18 cellular contexts compared by ENCODE assay signal in the genomic region with DNA sequence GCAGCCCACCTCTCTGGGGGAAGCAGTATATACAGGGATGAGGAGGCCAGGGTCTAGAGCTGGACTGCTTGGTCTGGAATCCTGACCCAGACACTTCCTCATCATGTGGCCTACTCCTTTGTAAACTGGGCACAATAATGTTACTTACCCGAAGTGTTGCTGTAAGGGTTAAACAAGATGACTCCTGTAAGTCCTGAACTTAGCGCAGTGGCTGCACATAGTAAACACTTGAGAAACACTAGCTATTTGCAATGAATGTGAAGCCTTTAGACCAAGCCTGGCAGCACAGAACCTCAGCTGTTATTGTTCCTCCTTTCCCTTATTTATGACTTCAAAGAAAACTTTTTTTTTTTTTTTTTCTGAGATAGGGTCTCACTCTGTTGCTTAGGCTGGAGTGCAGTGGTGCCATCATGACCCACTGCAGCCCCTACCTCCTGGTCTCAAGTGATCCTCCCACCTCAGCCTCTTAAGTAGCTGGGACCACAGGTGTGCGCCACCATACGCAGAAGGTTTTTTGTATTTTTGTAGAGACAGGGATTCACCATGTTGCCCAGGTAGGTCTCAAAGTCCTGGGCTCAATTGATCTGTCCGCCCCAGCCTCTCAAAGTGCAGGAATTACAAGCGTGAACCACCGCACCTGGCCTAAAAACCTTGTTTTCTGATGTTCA.
DNase-seq lines count a peak whose midpoint lies in the region; ATAC-seq and FAIRE-seq lines count a peak whose summit lies in the region.
"Had no signal": no experiment of that assay in that cellular context is flagged by ENCODE, and none has a peak within 500 bp of the region (broad histone marks: within the 10 kb centered on the region; RNA-seq: fewer than 3 reads in every experiment).

No MANE protein-coding gene starts in this region.

- no peaks in the 10 kb centered on the region for H3K36me3 Mint-ChIP-seq in activated naive CD4-positive, alpha-beta T cell treated with anti-CD3 and anti-CD28 coated beads, Interleukin-2, amount 50 U/mL, for 24 hours
- H3K36me3 Mint-ChIP-seq in activated T-helper 17 cell treated with anti-CD3 and anti-CD28 coated beads, Interleukin-2, amount 50 U/mL, for 72 hours (ENCODE audit: low read depth) = no peaks in the 10 kb centered on the region
- no peaks in the 10 kb centered on the region for H3K36me3 Mint-ChIP-seq in naive thymus-derived CD8-positive, alpha-beta T cell
- H3K36me3 Mint-ChIP-seq: type B pancreatic cell had no signal

- no peak overlapping the region for H3K4me3 Mint-ChIP-seq in activated naive CD4-positive, alpha-beta T cell treated with anti-CD3 and anti-CD28 coated beads, Interleukin-2, amount 50 U/mL, for 24 hours
- no peak overlapping the region for H3K4me3 Mint-ChIP-seq in activated T-helper 17 cell treated with anti-CD3 and anti-CD28 coated beads, Interleukin-2, amount 50 U/mL, for 72 hours
- peak overlapping the region; percentile 20 to 79 (median 61) for H3K4me3 Mint-ChIP-seq in naive thymus-derived CD8-positive, alpha-beta T cell
- H3K4me3 Mint-ChIP-seq: HFFc6, type B pancreatic cell had no signal

- FAIRE-seq in GM19239 (lab: Jason Lieb, UNC) = peak; percentile 37
- FAIRE-seq: astrocyte, G401.6 had no signal

- H3K27ac Mint-ChIP-seq in activated naive CD4-positive, alpha-beta T cell treated with anti-CD3 and anti-CD28 coated beads, Interleukin-2, amount 50 U/mL, for 24 hours = peak overlapping the region; percentile 64
- H3K27ac Mint-ChIP-seq in activated T-helper 17 cell treated with anti-CD3 and anti-CD28 coated beads, Interleukin-2, amount 50 U/mL, for 72 hours = peak overlapping the region; percentile 28
- H3K27ac Mint-ChIP-seq in naive thymus-derived CD8-positive, alpha-beta T cell = peak overlapping the region; percentile 54 to 92 (median 80)
- H3K27ac Mint-ChIP-seq: HFFc6, type B pancreatic cell had no signal

- H3K9me3 Mint-ChIP-seq in activated naive CD4-positive, alpha-beta T cell treated with anti-CD3 and anti-CD28 coated beads, Interleukin-2, amount 50 U/mL, for 24 hours = no peaks in the 10 kb centered on the region
- H3K9me3 Mint-ChIP-seq in activated T-helper 17 cell treated with anti-CD3 and anti-CD28 coated beads, Interleukin-2, amount 50 U/mL, for 72 hours = no peaks in the 10 kb centered on the region
- H3K9me3 Mint-ChIP-seq in naive thymus-derived CD8-positive, alpha-beta T cell = no peaks in the 10 kb centered on the region
- H3K9me3 Mint-ChIP-seq: HFFc6, type B pancreatic cell had no signal

- ATAC-seq in activated T-helper 17 cell treated with anti-CD3 and anti-CD28 coated beads, Interleukin-2, amount 50 U/mL, for 72 hours (replicated peaks) = no peak
- ATAC-seq in naive thymus-derived CD8-positive, alpha-beta T cell = no peak
- ATAC-seq in HG03045 (IDR thresholded peaks at IDR 0.05; ENCODE audit: unreplicated experiment) = no peak
- ATAC-seq: psoas muscle had no signal

- H3K27me3 Mint-ChIP-seq in activated naive CD4-positive, alpha-beta T cell treated with anti-CD3 and anti-CD28 coated beads, Interleukin-2, amount 50 U/mL, for 24 hours = no peaks in the 10 kb centered on the region
- no peaks in the 10 kb centered on the region for H3K27me3 Mint-ChIP-seq in activated T-helper 17 cell treated with anti-CD3 and anti-CD28 coated beads, Interleukin-2, amount 50 U/mL, for 72 hours
- no peaks in the 10 kb centered on the region for H3K27me3 Mint-ChIP-seq in naive thymus-derived CD8-positive, alpha-beta T cell
- H3K27me3 Mint-ChIP-seq: type B pancreatic cell had no signal

- H3K4me1 Mint-ChIP-seq in activated naive CD4-positive, alpha-beta T cell treated with anti-CD3 and anti-CD28 coated beads, Interleukin-2, amount 50 U/mL, for 24 hours = peaks cover 76% of the 10 kb centered on the region
- peaks cover 31% of the 10 kb centered on the region for H3K4me1 Mint-ChIP-seq in activated T-helper 17 cell treated with anti-CD3 and anti-CD28 coated beads, Interleukin-2, amount 50 U/mL, for 72 hours
- H3K4me1 Mint-ChIP-seq in naive thymus-derived CD8-positive, alpha-beta T cell = peaks cover 28 to 67% (median 58%) of the 10 kb centered on the region in 4 donors

- no peak for DNase-seq in activated naive CD4-positive, alpha-beta T cell treated with Interleukin-2 at 50 U/mL for 16 hours
- DNase-seq in GM19239 (ENCODE audit: insufficient read length, low spot score) = no peak
- DNase-seq in naive thymus-derived CD8-positive, alpha-beta T cell = no peak
- no peak for DNase-seq in NCI-H1436 (lab: John Stamatoyannopoulos, UW)
- DNase-seq in iPS-NIHi11 (ENCODE audit: low spot score) = no peak
- DNase-seq: caudate nucleus, DMS153, HFFc6, NCI-H1105 treated with DMSO at 0.1 percent for 48 hours, NCI-H526, psoas muscle, WERI-Rb-1 had no signal

- POLR2A ChIA-PET in naive thymus-derived CD8-positive, alpha-beta T cell (lab: Charles Lee) = interaction anchor here (0.7 to 0.9 kb wide), 2 partner anchors 30 to 88 kb away, joined by 4 to 6 read pairs; no protein-coding TSS in a partner anchor

Comparison
In these comparisons a context has a peak if more than half of its experiments do, and no peak if none do; other contexts are left out.
1. H3K27ac Mint-ChIP-seq: peak in every context shown above with its lines; median percentile 80 in naive thymus-derived CD8-positive, alpha-beta T cell; 64 in activated naive CD4-positive, alpha-beta T cell treated with anti-CD3 and anti-CD28 coated beads, Interleukin-2, amount 50 U/mL, for 24 hours; 28 in activated T-helper 17 cell treated with anti-CD3 and anti-CD28 coated beads, Interleukin-2, amount 50 U/mL, for 72 hours.
2. H3K4me3 Mint-ChIP-seq: peak in naive thymus-derived CD8-positive, alpha-beta T cell (10 of 10); none in activated naive CD4-positive, alpha-beta T cell treated with anti-CD3 and anti-CD28 coated beads, Interleukin-2, amount 50 U/mL, for 24 hours (single experiment) and activated T-helper 17 cell treated with anti-CD3 and anti-CD28 coated beads, Interleukin-2, amount 50 U/mL, for 72 hours (single experiment).